18 cellular contexts compared by ENCODE assay signal in the genomic region with DNA sequence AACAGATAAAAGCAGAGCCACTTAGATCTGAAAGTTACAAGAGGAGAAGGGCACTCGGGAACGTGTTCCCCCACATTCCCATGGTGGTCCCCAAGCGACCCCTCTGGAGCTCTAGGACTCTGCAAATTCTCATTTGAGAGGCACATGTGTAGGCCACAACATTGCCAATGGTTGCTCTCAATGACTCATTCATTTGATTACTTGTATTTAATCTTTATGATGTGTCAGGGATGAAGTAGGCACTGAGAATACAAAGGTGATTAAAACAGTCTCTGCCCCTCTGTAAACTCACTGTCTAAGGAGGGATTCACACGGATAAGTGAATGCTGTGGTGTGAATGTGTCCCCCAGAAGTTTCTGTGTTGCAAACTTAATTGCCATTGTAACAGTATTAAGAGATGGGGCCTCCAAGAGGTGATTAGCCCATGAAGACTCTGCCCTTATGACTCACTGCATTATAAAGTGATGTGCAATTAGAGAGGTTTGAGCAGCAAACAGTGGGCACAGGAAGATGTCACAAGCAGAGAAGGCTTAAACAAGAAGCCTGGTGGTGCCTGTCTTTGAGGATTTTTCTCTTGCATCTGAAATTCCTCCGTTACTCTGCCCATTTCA. TPM values are rescaled to one million over a fixed set of nuclear protein-coding genes. Genes with fewer than 3 reads are reported as not detected.
DNase-seq lines count a peak whose midpoint lies in the region; ATAC-seq, FAIRE-seq and TF ChIP-seq lines count a peak whose summit lies in the region.
"Had no signal": no experiment of that assay in that cellular context is flagged by ENCODE, and none has a peak within 500 bp of the region (broad histone marks: within the 10 kb centered on the region; RNA-seq: fewer than 3 reads in every experiment).

No MANE protein-coding gene starts in this region.

- no peaks in the 10 kb centered on the region for H3K27me3 Mint-ChIP-seq in WTC11 (ENCODE audit: low read depth)
- H3K27me3 Mint-ChIP-seq: stimulated activated naive CD8-positive, alpha-beta T cell treated with anti-CD3 and anti-CD28 coated beads, Interleukin-15, Interleukin-2, amounts not matched to agents 100 ng/mL and 50 ng/mL, for 24 hours had no signal

- H3K9me1 ChIP-seq in K562 (ENCODE audit: control insufficient read depth, insufficient read depth, low read length) = no peaks in the 10 kb centered on the region

- intact Hi-C loops in K562 (cut with micrococcal nuclease) (no loop called here), left colon (cut with DNase I, micrococcal nuclease) (no loop called here)

- CTCF ChIA-PET in K562 (lab: Yijun Ruan, JAX; ENCODE audit: low intra/inter-chr PET ratio) = no interaction called here
- CTCF ChIA-PET in WTC11 (lab: Charles Lee) = no interaction called here

- no peaks in the 10 kb centered on the region for H3K36me3 Mint-ChIP-seq in WTC11

- no TSS peak for BruUV-seq in K562 (replicated peaks; lab: Mats Ljungman, UMichigan)

- H3K4me3 ChIP-seq in K562 = no peak overlapping the region
- H3K4me3 ChIP-seq: heart left ventricle, left lung had no signal

- DNase-seq in ELR (ENCODE audit: low read depth) (peak; percentile 86), M059J (ENCODE audit: low read depth) (peak; percentile 91), K562 (ENCODE audit: extremely low read depth in 1 of 4, low spot score in 3 of 4) (no peak), left colon (no peak), NCI-H1417 (lab: John Stamatoyannopoulos, UW) (no peak), GM12892 (ENCODE audit: insufficient read length) (no peak), WTC11 (ENCODE audit: low spot score) (no peak), activated gamma-delta T cell treated with Interleukin-2 at 50 U/mL for 16 hours (no peak)
- DNase-seq: activated CD4-positive, alpha-beta T cell treated with anti-CD3 and anti-CD28 coated beads for 1 hour; activated T-cell treated with anti-CD3 and anti-CD28 coated beads, Interleukin-2, amount 50 U/mL, for 48 hours; DMS79; effector memory CD4-positive, alpha-beta T cell; heart left ventricle; left lung; NCI-H1048; T-helper 1 cell had no signal

- POLR2A ChIA-PET in K562 (lab: Yijun Ruan, JAX) (no interaction called here), WTC11 (lab: Charles Lee) (no interaction called here)

- H3K27ac Mint-ChIP-seq in WTC11 = no peak overlapping the region
- H3K27ac Mint-ChIP-seq: stimulated activated naive CD8-positive, alpha-beta T cell treated with anti-CD3 and anti-CD28 coated beads, Interleukin-15, Interleukin-2, amounts not matched to agents 100 ng/mL and 50 ng/mL, for 24 hours had no signal

- WGBS in K562 (ENCODE audit: insufficient coverage, low coverage, missing lambda C conversion rate) = 60% methylated on average over 5 of the region's 5 CpGs

- H2AFZ ChIP-seq in K562 (ENCODE audit: low read depth, low read length) = peak overlapping the region; percentile 40; the same call in 1 of the 2 replicates

- no peak overlapping the region for H3K9ac ChIP-seq in K562 (ENCODE audit: insufficient read depth in 1 of 2, low read depth in 2 of 2, low read length in 2 of 2)

- no peaks in the 10 kb centered on the region for H4K20me1 ChIP-seq in K562 (replicated peaks; ENCODE audit: control insufficient read depth, insufficient read depth, low read length)

- no peak overlapping the region for H3K4me2 ChIP-seq in K562 (ENCODE audit: insufficient read depth, low read length)

- no peaks in the 10 kb centered on the region for H3K27me3 ChIP-seq in K562 (ENCODE audit: control insufficient read depth in 2 of 2, insufficient read depth in 2 of 2, low read length in 2 of 2)
- H3K27me3 ChIP-seq: heart left ventricle, left lung had no signal

- TF ChIP-seq RAD21 in K562 (CRISPR knock-in tag; conservative IDR thresholded peaks at IDR 0.05 in 1 of 2, IDR thresholded peaks at IDR 0.05 in 1 of 2) = no peak

- no peak for TF ChIP-seq EP300 in K562 (IDR thresholded peaks at IDR 0.05; ENCODE audit: low read length)

- in situ Hi-C loops in K562 (cut with MboI) = no loop called here

- H3K4me1 Mint-ChIP-seq in WTC11 = peaks cover 11% of the 10 kb centered on the region

- H3K79me2 ChIP-seq in K562 (ENCODE audit: control insufficient read depth, insufficient read depth, low read length) = no peaks in the 10 kb centered on the region

- no peak overlapping the region for H3K4me3 Mint-ChIP-seq in WTC11
- H3K4me3 Mint-ChIP-seq: stimulated activated naive CD8-positive, alpha-beta T cell treated with anti-CD3 and anti-CD28 coated beads, Interleukin-15, Interleukin-2, amounts not matched to agents 100 ng/mL and 50 ng/mL, for 24 hours had no signal

- FAIRE-seq in K562 (lab: Jason Lieb, UNC) (no peak), GM12892 (lab: Jason Lieb, UNC) (no peak)

- no peaks in the 10 kb centered on the region for H3K9me3 ChIP-seq in K562 (replicated peaks; ENCODE audit: control insufficient read depth, insufficient read depth, low read depth, low read length)
- H3K9me3 ChIP-seq: left lung had no signal

- TF ChIP-seq POLR2A in K562 (conservative IDR thresholded peaks at IDR 0.05) = no peak
- TF ChIP-seq POLR2A in GM12892 (IDR thresholded peaks at IDR 0.05; ENCODE audit: low read depth, low read length) = no peak

- ATAC-seq in K562 (0 out of 3 replicates have a peak, but pooled peaks have one; percentile 16), left colon (peak; percentile 74), WTC11 (no peak)
- ATAC-seq: heart left ventricle, left lung had no signal

- peaks cover 19% of the 10 kb centered on the region for H3K9me3 Mint-ChIP-seq in WTC11
- H3K9me3 Mint-ChIP-seq: stimulated activated naive CD8-positive, alpha-beta T cell treated with anti-CD3 and anti-CD28 coated beads, Interleukin-15, Interleukin-2, amounts not matched to agents 100 ng/mL and 50 ng/mL, for 24 hours had no signal

- TF ChIP-seq CTCF in K562 (IDR thresholded peaks at IDR 0.05 in 2 of 3, conservative IDR thresholded peaks at IDR 0.05 in 1 of 3; ENCODE audit: insufficient read depth in 2 of 3, low read depth in 1 of 3, low read length in 3 of 3) (no peak), WTC11 (IDR thresholded peaks at IDR 0.05) (no peak)

- H3K4me1 ChIP-seq in K562 (replicated peaks in 1 of 2; ENCODE audit: control insufficient read depth in 2 of 2, insufficient read depth in 2 of 2, low read length in 2 of 2) = peaks cover 6 to 38% of the 10 kb centered on the region in 2 experiments
- H3K4me1 ChIP-seq: heart left ventricle had no signal

- no peak overlapping the region for H3K27ac ChIP-seq in K562 (ENCODE audit: extremely low read depth, low read depth, low read length)
- H3K27ac ChIP-seq: heart left ventricle, HL-60 had no signal

- H3K36me3 ChIP-seq in K562 (ENCODE audit: control insufficient read depth, insufficient read depth, low read length) = no peaks in the 10 kb centered on the region
- H3K36me3 ChIP-seq: heart left ventricle, left lung had no signal

TF ChIP-seq in K562, 482 proteins besides CTCF, POLR2A, EP300 and RAD21 (continues in another document):
- TF ChIP-seq HDAC3 (IDR thresholded peaks at IDR 0.05; ENCODE audit: borderline replicate concordance, partially characterized antibody) (no peak), C11orf30 (IDR thresholded peaks at IDR 0.05; ENCODE audit: low read depth) (no peak), SMARCB1 (IDR thresholded peaks at IDR 0.05; ENCODE audit: insufficient read length, low read depth) (no peak), NFE2 (IDR thresholded peaks at IDR 0.05; ENCODE audit: low read depth) (no peak), NFATC3 (IDR thresholded peaks at IDR 0.05) (no peak)

TF ChIP-seq in WTC11, 78 proteins besides CTCF, POLR2A, EP300 and RAD21 (continues in another document):
- no peak for TF ChIP-seq SOX15 (CRISPR knock-in tag; IDR thresholded peaks at IDR 0.05)
- TF ChIP-seq MXD4 (CRISPR knock-in tag; IDR thresholded peaks at IDR 0.05; ENCODE audit: borderline replicate concordance) = no peak
- no peak for TF ChIP-seq IRF2 (CRISPR knock-in tag; IDR thresholded peaks at IDR 0.05; ENCODE audit: borderline replicate concordance, low read depth)

RNA-seq across cellular contexts. Expression of a gene that starts 34.0 kb away (rescaled TPM):
- 116 and 176 TPM in 2 replicates for total RNA-seq in M059J (2014; rRNA removed; shearing (Covaris generic))
- total RNA-seq in K562 (2011; cell fraction: chromatin; rRNA removed; ENCODE audit: low replicate concordance) = 13.0 and 21.5 TPM in 2 replicates
- total RNA-seq in K562 (2011; cell fraction: nucleolus; rRNA removed) = 14.6 and 17.2 TPM in 2 replicates
- 18.0 and 28.9 TPM in 2 replicates for total RNA-seq in K562 (2011; cell fraction: nucleoplasm; rRNA removed)
- total RNA-seq in K562 (2014; rRNA removed) (7.4 and 8.5 TPM in 2 replicates), K562 (2014; rRNA removed; fragmentation: Illumina TruSeq; extraction: Trizol) (8.4 and 8.9 TPM in 2 replicates), K562 (2015; rRNA removed; fragmentation: Illumina TruSeq; extraction: Trizol) (10.7 and 11.0 TPM in 2 replicates), K562 (2021) (10.8 and 13.3 TPM in 2 replicates), left colon (10 to 100 TPM; 15.3 to 23.7 TPM), WTC11 (2021) (13.4 to 14.4 TPM (median 13.5 TPM) in 3 replicates)
- polyA plus RNA-seq in K562 (2011; rRNA removed) (6.1 and 10.1 TPM in 2 replicates), K562 (2014; fragmentation: Illumina TruSeq; extraction: Trizol) (11.6 and 12.8 TPM in 2 replicates), K562 (2014; fragmentation: Nextera tagmentation; extraction: Ambion mirVana) (1 to 10 TPM; 2.6 to 2.8 TPM), K562 (2014; rRNA removed) (8.9 and 10.3 TPM in 2 replicates)
- 6.4 and 8.7 TPM in 2 replicates for polyA plus RNA-seq in K562 (2011; cell fraction: cytosol; rRNA removed)
- 11.1 and 17.8 TPM in 2 replicates for polyA plus RNA-seq in K562 (2011; cell fraction: nucleus; rRNA removed)
- 8.4 and 10.0 TPM in 2 replicates for polyA plus RNA-seq in K562 (2012)
- 5.8 and 10.5 TPM in 2 replicates for polyA minus RNA-seq in K562 (2011; rRNA and poly(A)+ RNA removed)
- 4.6 and 7.9 TPM in 2 replicates for polyA minus RNA-seq in K562 (2011; cell fraction: cytosol; rRNA and poly(A)+ RNA removed)
- polyA minus RNA-seq in K562 (2011; cell fraction: nucleus; rRNA and poly(A)+ RNA removed) = 5.3 TPM in 2 replicates
- polyA plus RNA-seq in GM12892 (2012; ENCODE audit: missing spikeins) = 5.6 TPM

Comparison
In these comparisons a context has a peak if more than half of its experiments do, and no peak if none do; other contexts are left out.
1. DNase-seq: peak in ELR (single experiment) and M059J (single experiment); none in K562 (0 of 4), left colon (0 of 2), NCI-H1417 (0 of 3), GM12892 (single experiment), WTC11 (single experiment) and activated gamma-delta T cell treated with Interleukin-2 at 50 U/mL for 16 hours (single experiment).